8 cellular contexts compared by ENCODE assay signal in the genomic region with DNA sequence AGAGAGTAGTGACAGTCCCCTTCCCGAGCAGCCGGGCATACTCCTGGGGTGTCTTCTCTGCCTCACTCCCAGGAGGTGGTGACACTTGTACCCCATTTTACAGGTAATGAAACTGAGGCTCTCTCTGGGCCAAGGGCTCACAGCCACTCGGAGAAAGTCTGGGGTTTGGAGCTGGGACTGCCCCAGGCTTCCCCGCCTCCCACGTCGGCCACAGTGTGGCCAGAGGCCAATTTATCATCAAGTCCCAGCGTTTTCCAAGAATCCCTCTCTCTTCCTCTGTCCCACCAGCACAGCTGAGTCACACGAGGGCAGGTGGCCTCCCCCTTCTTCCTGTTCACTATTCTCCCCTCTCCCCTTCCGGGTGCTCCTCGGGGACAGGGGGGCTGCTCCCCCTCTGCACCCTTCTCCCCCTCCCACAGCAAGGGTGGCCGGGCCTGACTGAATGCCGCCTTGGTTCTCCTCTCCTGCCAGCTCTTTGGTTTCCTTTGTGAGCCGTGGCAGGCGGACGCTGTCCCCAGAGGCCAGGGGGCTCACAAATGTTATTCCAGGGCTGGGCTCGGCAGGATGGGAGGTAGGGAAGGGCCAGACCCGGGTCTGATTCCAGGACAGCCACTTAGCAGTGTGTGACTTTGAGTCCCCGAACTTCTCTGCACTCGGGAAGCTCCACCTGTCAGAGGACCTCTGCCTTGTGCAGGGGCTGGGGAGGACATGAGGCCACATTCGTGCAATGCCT. TPM values are rescaled to one million over a fixed set of nuclear protein-coding genes. Genes with fewer than 3 reads are reported as not detected.
DNase-seq lines count a peak whose midpoint lies in the region; ATAC-seq and TF ChIP-seq lines count a peak whose summit lies in the region.

No MANE protein-coding gene starts in this region.

- ATAC-seq in GM21737 (IDR thresholded peaks at IDR 0.05; ENCODE audit: unreplicated experiment) (no peak), GM21360 (IDR thresholded peaks at IDR 0.05; ENCODE audit: unreplicated experiment) (no peak)

- no peak for TF ChIP-seq POLR2A in suprapubic skin (IDR thresholded peaks at IDR 0.05)

- no peaks in the 10 kb centered on the region for H3K36me3 ChIP-seq in suprapubic skin

- H3K27me3 ChIP-seq in layer of hippocampus (ENCODE audit: control insufficient read depth, insufficient read depth, low read length) (no peaks in the 10 kb centered on the region), suprapubic skin (no peaks in the 10 kb centered on the region)

- DNase-seq in Ammon's horn (ENCODE audit: low spot score) (peak; percentile 83), HFFc6 (peak; percentile 60), astrocyte of the spinal cord (ENCODE audit: low read depth, low spot score) (peak; percentile 75), suprapubic skin (ENCODE audit: low spot score in 2 of 2) (no peak), GM19240 (ENCODE audit: insufficient read length, low spot score) (no peak)

- TF ChIP-seq CTCF in HFFc6 (IDR thresholded peaks at IDR 0.05) (no peak), astrocyte of the spinal cord (IDR thresholded peaks at IDR 0.05; ENCODE audit: low read depth, low read length) (no peak), suprapubic skin (IDR thresholded peaks at IDR 0.05) (no peak)

- peak overlapping the region; percentile 70 for H3K27ac Mint-ChIP-seq in HFFc6

- H3K36me3 Mint-ChIP-seq in HFFc6 (ENCODE audit: low read depth) = peaks cover 12% of the 10 kb centered on the region

- peaks cover 22% of the 10 kb centered on the region for H3K4me1 ChIP-seq in suprapubic skin

- peaks cover 7% of the 10 kb centered on the region for H3K9me3 Mint-ChIP-seq in HFFc6

- in situ Hi-C loops in astrocyte of the spinal cord (cut with HindIII; ENCODE audit: low sequenced_read_pairs) = no loop called here

- no peaks in the 10 kb centered on the region for H3K9me3 ChIP-seq in suprapubic skin

- H3K4me3 Mint-ChIP-seq in HFFc6 = peak overlapping the region; percentile 42

- peaks cover 32% of the 10 kb centered on the region for H3K4me1 Mint-ChIP-seq in HFFc6 (ENCODE audit: low read depth)

- H3K27ac ChIP-seq in layer of hippocampus (ENCODE audit: low read depth, low read length) = peak overlapping the region; percentile 67
- no peak overlapping the region for H3K27ac ChIP-seq in suprapubic skin

- H3K27me3 Mint-ChIP-seq in HFFc6 (ENCODE audit: insufficient read depth) = peaks cover 3% of the 10 kb centered on the region; the same call in 1 of the 2 replicates

- WGBS in suprapubic skin = 14% methylated on average over 19 of the region's 20 CpGs

- no peak for TF ChIP-seq EP300 in suprapubic skin (IDR thresholded peaks at IDR 0.05)

- H3K4me3 ChIP-seq in astrocyte of the spinal cord (ENCODE audit: low read depth, low read length) (no peak overlapping the region), suprapubic skin (peak overlapping the region; percentile 17)

RNA-seq across cellular contexts. Expression of a gene that starts 17.7 kb away (rescaled TPM):
- 10 to 100 TPM; 27.9 to 37.5 (median 34.5) TPM for total RNA-seq in HFFc6 (2021; fragmentation: NEBNext Ultra II Directional; extraction: Animal tissue kit (Norgen Biotek cat#: 25700))
- total RNA-seq in suprapubic skin = 10 to 100 TPM; 26.9 to 73.6 (median 32.5) TPM

RNA-seq across cellular contexts. Expression of a gene that starts 52.7 kb away (rescaled TPM):
- total RNA-seq in HFFc6 (2021; fragmentation: NEBNext Ultra II Directional; extraction: Animal tissue kit (Norgen Biotek cat#: 25700)) = 10 to 100 TPM; 16.8 to 37.7 (median 34.0) TPM
- total RNA-seq in suprapubic skin = 10 to 100 TPM; 15.0 to 17.2 (median 16.4) TPM

Comparison
In these comparisons a context has a peak if more than half of its experiments do, and no peak if none do; other contexts are left out.
1. DNase-seq: peak in Ammon's horn (single experiment), HFFc6 (single experiment) and astrocyte of the spinal cord (single experiment); none in suprapubic skin (0 of 2) and GM19240 (single experiment).